ENCODE assay signal across 16 cellular contexts in genomic region chr10:43330049-43330823, GRCh38. TPM values are rescaled to one million over a fixed set of nuclear protein-coding genes. Genes with fewer than 3 reads are reported as not detected.
"Had no signal": no experiment of that assay in that cellular context is flagged by ENCODE, and none has a peak within 500 bp of the region (broad histone marks: within the 10 kb centered on the region; RNA-seq: fewer than 3 reads in every experiment).

No MANE protein-coding gene starts in this region.

RNA-seq across cellular contexts. Expression of gene FXYD4, which starts 41.2 kb away (rescaled TPM):
- total RNA-seq: naive thymus-derived CD4-positive, alpha-beta T cell; natural killer cell; occipital lobe; osteoblast; ovary; prostate gland; pulmonary artery endothelial cell; right atrium auricular region; sciatic nerve; smooth muscle cell; spleen; suprapubic skin; transverse colon; uterus had no signal
- polyA plus RNA-seq: naive thymus-derived CD4-positive, alpha-beta T cell; neural cell; ovary; smooth muscle cell; urinary bladder had no signal
